In the genomic region with DNA sequence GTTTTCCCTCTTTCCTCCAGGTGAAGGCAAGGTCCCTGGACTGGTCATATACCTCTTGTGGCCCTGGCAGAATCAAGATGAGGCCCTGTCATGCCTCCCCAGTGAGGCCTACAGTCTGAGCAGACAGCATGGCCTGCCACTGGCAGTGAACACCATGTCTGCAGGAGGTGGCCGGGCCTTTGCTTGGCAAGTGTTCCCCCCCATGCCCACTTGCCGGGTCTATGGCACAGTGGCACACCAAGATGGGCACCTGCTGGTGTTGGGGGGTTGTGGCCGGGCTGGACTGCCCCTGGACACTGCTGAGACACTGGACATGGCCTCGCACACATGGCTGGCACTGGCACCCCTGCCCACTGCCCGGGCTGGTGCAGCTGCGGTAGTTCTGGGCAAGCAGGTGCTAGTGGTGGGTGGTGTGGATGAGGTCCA, we compare ENCODE assay signal across 10 cellular contexts. TPM values are rescaled to one million over a fixed set of nuclear protein-coding genes. Genes with fewer than 3 reads are reported as not detected.
DNase-seq lines count a peak whose midpoint lies in the region; ATAC-seq and TF ChIP-seq lines count a peak whose summit lies in the region.
"Had no signal": no experiment of that assay in that cellular context is flagged by ENCODE, and none has a peak within 500 bp of the region (broad histone marks: within the 10 kb centered on the region; RNA-seq: fewer than 3 reads in every experiment).

No MANE protein-coding gene starts in this region.

- H3K79me1 ChIP-seq in mesendoderm (ENCODE audit: low read length), result peaks cover 1% of the 10 kb centered on the region

- no peak overlapping the region for H3K27ac ChIP-seq in Karpas-422 (ENCODE audit: low read length)
- peak overlapping the region; percentile 15 for H3K27ac ChIP-seq in mesendoderm (ENCODE audit: low read depth, low read length)
- H3K27ac ChIP-seq in temporal lobe (ENCODE audit: low read depth, low read length), result peak overlapping the region; percentile 36
- H3K27ac ChIP-seq: SJCRH30 had no signal

- no peak overlapping the region for H3K4me2 ChIP-seq in Karpas-422 (ENCODE audit: low read depth, low read length, poor library complexity, severe bottlenecking)
- no peak overlapping the region for H3K4me2 ChIP-seq in mesendoderm (ENCODE audit: low read length)

- H2BK120ac ChIP-seq in mesendoderm (ENCODE audit: low read depth, low read length), result no peak overlapping the region

- no CpG with 5 or more reads among the region's 6 CpGs for WGBS in mesendoderm (ENCODE audit: extremely low coverage, insufficient coverage, low lambda C conversion rate)

- no peak overlapping the region for H3K4me3 ChIP-seq in Karpas-422 (ENCODE audit: low read length)
- H3K4me3 ChIP-seq in choroid plexus epithelial cell (ENCODE audit: low read depth, low read length), result peak overlapping the region; percentile 79
- H3K4me3 ChIP-seq in mesendoderm (ENCODE audit: low read length), result no peak overlapping the region

- H3K9ac ChIP-seq in Karpas-422 (ENCODE audit: low read length) (no peak overlapping the region), mesendoderm (ENCODE audit: low read length) (peak overlapping the region; percentile 92)

- no peak overlapping the region for H3K18ac ChIP-seq in mesendoderm (ENCODE audit: low read length)

- H3K4ac ChIP-seq in mesendoderm (ENCODE audit: low read depth, low read length), result no peak overlapping the region

- peak overlapping the region; percentile 24 for H3K23ac ChIP-seq in mesendoderm (ENCODE audit: low read length)

- H2AFZ ChIP-seq in Karpas-422 (ENCODE audit: low read length), result no peak overlapping the region

- H3K36me3 ChIP-seq in Karpas-422 (ENCODE audit: insufficient read depth, low read length) (no peaks in the 10 kb centered on the region), mesendoderm (ENCODE audit: control insufficient read depth, insufficient read depth, low read length) (no peaks in the 10 kb centered on the region)
- H3K36me3 ChIP-seq: SJCRH30 had no signal

- H3K9me2 ChIP-seq in Karpas-422 (replicated peaks; ENCODE audit: insufficient read depth, low read length), result no peaks in the 10 kb centered on the region

- H3K4me1 ChIP-seq in Karpas-422 (ENCODE audit: low read length), result peaks cover 17% of the 10 kb centered on the region
- H3K4me1 ChIP-seq in mesendoderm (ENCODE audit: control insufficient read depth, low read depth, low read length), result peaks cover 10% of the 10 kb centered on the region

- no peaks in the 10 kb centered on the region for H3K79me2 ChIP-seq in Karpas-422 (ENCODE audit: low read length)
- H3K79me2 ChIP-seq in mesendoderm (ENCODE audit: control insufficient read depth, insufficient read depth, low read length), result no peaks in the 10 kb centered on the region

- H2AK5ac ChIP-seq in mesendoderm (ENCODE audit: low read length), result peak overlapping the region; percentile 82

- H3K27me3 ChIP-seq in Karpas-422 (ENCODE audit: low read length) (no peaks in the 10 kb centered on the region), mesendoderm (ENCODE audit: insufficient read depth, low read length, poor library complexity) (no peaks in the 10 kb centered on the region)
- H3K27me3 ChIP-seq: SJCRH30 had no signal

- no peak overlapping the region for H2BK15ac ChIP-seq in mesendoderm (replicated peaks; ENCODE audit: low read depth)

- H4K5ac ChIP-seq in mesendoderm (ENCODE audit: low read length), result no peak overlapping the region

- peak overlapping the region; percentile 7 for H2BK5ac ChIP-seq in mesendoderm (ENCODE audit: low read length)

- H3K56ac ChIP-seq in mesendoderm (ENCODE audit: low read length), result peak overlapping the region; percentile 93

- DNase-seq in Karpas-422 (peak; percentile 33), choroid plexus epithelial cell (ENCODE audit: low read depth) (no peak), mesendoderm (no peak)
- DNase-seq in activated CD4-positive, alpha-beta T cell treated with anti-CD3 and anti-CD28 coated beads for 4 hours, result no peak
- DNase-seq: activated T-cell treated with anti-CD3 and anti-CD28 coated beads, Interleukin-2, amount 50 U/mL, for 48 hours had no signal

- ATAC-seq in HG02610 (IDR thresholded peaks at IDR 0.05; ENCODE audit: unreplicated experiment), result no peak
- ATAC-seq in HG02973 (IDR thresholded peaks at IDR 0.05; ENCODE audit: unreplicated experiment), result no peak
- no peak for ATAC-seq in GM18861 (IDR thresholded peaks at IDR 0.05; ENCODE audit: unreplicated experiment)

- H4K20me1 ChIP-seq in Karpas-422 (ENCODE audit: insufficient read depth, low read depth, low read length), result no peaks in the 10 kb centered on the region

- no peaks in the 10 kb centered on the region; the same call in 1 of the 2 replicates for H3K9me3 ChIP-seq in Karpas-422 (ENCODE audit: low read length)
- H3K9me3 ChIP-seq: SJCRH30 had no signal

- no peak overlapping the region for H4K8ac ChIP-seq in mesendoderm (ENCODE audit: low read depth, low read length)

- TF ChIP-seq CTCF in choroid plexus epithelial cell (conservative IDR thresholded peaks at IDR 0.05; ENCODE audit: low read depth, low read length), result no peak

RNA-seq across cellular contexts. Expression of a gene that starts 1.2 kb away (rescaled TPM):
- 8.4 and 16.5 TPM in 2 replicates for total RNA-seq in Karpas-422 (2014; rRNA removed; shearing (Covaris generic); ENCODE audit: low replicate concordance)
- polyA plus RNA-seq in mesendoderm (2013, experiment 1 of 2), result 5.4 TPM
- polyA plus RNA-seq in mesendoderm (2013, experiment 2 of 2), result 5.9 TPM
- 15.5 TPM for total RNA-seq in temporal lobe

RNA-seq across cellular contexts. Expression of a gene that starts 6.5 kb away (rescaled TPM):
- 18.4 and 22.0 TPM in 2 replicates for total RNA-seq in Karpas-422 (2014; rRNA removed; shearing (Covaris generic); ENCODE audit: low replicate concordance)
- polyA plus RNA-seq in mesendoderm (2013, experiment 1 of 2), result 23.9 TPM
- polyA plus RNA-seq in mesendoderm (2013, experiment 2 of 2), result 24.1 TPM
- total RNA-seq in temporal lobe, result 13.0 TPM

RNA-seq across cellular contexts. Expression of a gene that starts 39.8 kb away (rescaled TPM):
- 3.8 TPM in 1 of 2 replicates, not detected in the other for total RNA-seq in Karpas-422 (2014; rRNA removed; shearing (Covaris generic); ENCODE audit: low replicate concordance)
- 60.3 TPM for polyA plus RNA-seq in mesendoderm (2013, experiment 1 of 2)
- 62.4 TPM for polyA plus RNA-seq in mesendoderm (2013, experiment 2 of 2)
- total RNA-seq in temporal lobe, result 56.3 TPM

RNA-seq across cellular contexts. Expression of a gene that starts 52.0 kb away (rescaled TPM):
- 31.5 and 111 TPM in 2 replicates for total RNA-seq in Karpas-422 (2014; rRNA removed; shearing (Covaris generic); ENCODE audit: low replicate concordance)
- polyA plus RNA-seq in mesendoderm (2013, experiment 1 of 2), result 21.6 TPM
- polyA plus RNA-seq in mesendoderm (2013, experiment 2 of 2), result 23.3 TPM
- total RNA-seq in temporal lobe, result 42.8 TPM

Comparison
In these comparisons a context has a peak if more than half of its experiments do, and no peak if none do; other contexts are left out.
1. RNA of a gene that starts 39.8 kb away (total RNA-seq): 56.3 TPM in temporal lobe (single experiment); 3.8 TPM in Karpas-422; every median in the first group is over 10 times any median in the second.